In genomic region chr2:144356402-144356801, GRCh38 we compare ENCODE assay signal across 22 cellular contexts.
A peak's percentile ranks its signal among the peaks of the same experiment; 100 is the strongest.
DNase-seq lines count a peak whose midpoint lies in the region; ATAC-seq, FAIRE-seq and TF ChIP-seq lines count a peak whose summit lies in the region.
"Had no signal": no experiment of that assay in that cellular context is flagged by ENCODE, and none has a peak within 500 bp of the region (broad histone marks: within the 10 kb centered on the region; RNA-seq: fewer than 3 reads in every experiment).

No MANE protein-coding gene starts in this region.

- H3K27ac Mint-ChIP-seq in natural killer cell treated with Interleukin-12 subunit alpha and Interleukin-12 subunit beta and Interleukin-15 and Interleukin-18, amount 100 ng/mL, for 72 hours, result peak overlapping the region; percentile 91 to 100
- H3K27ac Mint-ChIP-seq in activated CD4-positive, alpha-beta T cell treated with anti-CD3 and anti-CD28 coated beads for 36 hours, result no peak overlapping the region
- H3K27ac Mint-ChIP-seq: immature natural killer cell; memory B cell; stimulated activated naive CD8-positive, alpha-beta T cell treated with anti-CD3 and anti-CD28 coated beads, Interleukin-15, Interleukin-2, amounts not matched to agents 100 ng/mL and 50 ng/mL, for 24 hours had no signal

- 18% methylated on average over 3 of the region's 3 CpGs for WGBS in K562 (ENCODE audit: insufficient coverage, low coverage, missing lambda C conversion rate)

- H3K4me2 ChIP-seq in K562 (ENCODE audit: insufficient read depth, low read length), result no peak overlapping the region
- H3K4me2 ChIP-seq: PC-9 had no signal

- FAIRE-seq in K562 (lab: Jason Lieb, UNC), result no peak
- FAIRE-seq: H54 had no signal

- no peaks in the 10 kb centered on the region for H3K36me3 Mint-ChIP-seq in natural killer cell treated with Interleukin-12 subunit alpha and Interleukin-12 subunit beta and Interleukin-15 and Interleukin-18, amount 100 ng/mL, for 72 hours
- no peaks in the 10 kb centered on the region for H3K36me3 Mint-ChIP-seq in activated CD4-positive, alpha-beta T cell treated with anti-CD3 and anti-CD28 coated beads for 36 hours (ENCODE audit: low read depth)
- H3K36me3 Mint-ChIP-seq: CD4-positive, CD25-positive, alpha-beta regulatory T cell; immature natural killer cell; memory B cell had no signal

- peak overlapping the region; percentile 86 for H2AFZ ChIP-seq in K562 (ENCODE audit: low read depth, low read length)
- H2AFZ ChIP-seq: PC-9 had no signal

- H3K79me2 ChIP-seq in K562 (ENCODE audit: control insufficient read depth, insufficient read depth, low read length), result no peaks in the 10 kb centered on the region

- H3K9me1 ChIP-seq in K562 (ENCODE audit: control insufficient read depth, insufficient read depth, low read length), result no peaks in the 10 kb centered on the region

- TF ChIP-seq RAD21 in K562 (CRISPR knock-in tag; conservative IDR thresholded peaks at IDR 0.05 in 1 of 2, IDR thresholded peaks at IDR 0.05 in 1 of 2), result no peak

- CTCF ChIA-PET in K562 (lab: Yijun Ruan, JAX; ENCODE audit: low intra/inter-chr PET ratio), result no interaction called here
- CTCF ChIA-PET in activated CD4-positive, alpha-beta T cell treated with anti-CD3 and anti-CD28 coated beads for 36 hours (lab: Charles Lee), result interaction anchor here (0.6 kb wide), 1 partner anchor 916 kb away, joined by 3 read pairs; no protein-coding TSS in a partner anchor

- H3K4me3 ChIP-seq in K562, result no peak overlapping the region
- H3K4me3 ChIP-seq: heart right ventricle, PC-9 had no signal

- H3K4me3 Mint-ChIP-seq in natural killer cell treated with Interleukin-12 subunit alpha and Interleukin-12 subunit beta and Interleukin-15 and Interleukin-18, amount 100 ng/mL, for 72 hours, result peak overlapping the region; percentile 38
- no peak overlapping the region for H3K4me3 Mint-ChIP-seq in activated CD4-positive, alpha-beta T cell treated with anti-CD3 and anti-CD28 coated beads for 36 hours
- H3K4me3 Mint-ChIP-seq: CD4-positive, CD25-positive, alpha-beta regulatory T cell; immature natural killer cell; memory B cell; neural crest cell; stimulated activated naive CD8-positive, alpha-beta T cell treated with anti-CD3 and anti-CD28 coated beads, Interleukin-15, Interleukin-2, amounts not matched to agents 100 ng/mL and 50 ng/mL, for 24 hours had no signal

- H3K4me1 ChIP-seq in K562 (replicated peaks in 1 of 2; ENCODE audit: control insufficient read depth in 2 of 2, insufficient read depth in 2 of 2, low read length in 2 of 2), result peaks cover 3 to 33% of the 10 kb centered on the region in 2 experiments

- H3K36me3 ChIP-seq in K562 (ENCODE audit: control insufficient read depth, insufficient read depth, low read length), result no peaks in the 10 kb centered on the region
- H3K36me3 ChIP-seq: heart right ventricle had no signal

- H3K27me3 ChIP-seq in K562 (ENCODE audit: control insufficient read depth in 2 of 2, insufficient read depth in 2 of 2, low read length in 2 of 2), result no peaks in the 10 kb centered on the region
- H3K27me3 ChIP-seq: heart right ventricle had no signal

- intact Hi-C loops in K562 (cut with micrococcal nuclease), result loop anchor here (5.0 kb wide), 2 partner anchors 166 to 226 kb away; partner anchors contain the start of gene ZEB2
- intact Hi-C loops in activated CD4-positive, alpha-beta T cell treated with anti-CD3 and anti-CD28 coated beads for 36 hours (cut with DNase I, micrococcal nuclease), result loop anchor here in 1 of 2 experiments (10.0 kb wide), 1 partner anchor 138 kb away; no protein-coding TSS in a partner anchor

- POLR2A ChIA-PET in K562 (lab: Yijun Ruan, JAX), result no interaction called here
- POLR2A ChIA-PET in activated CD4-positive, alpha-beta T cell treated with anti-CD3 and anti-CD28 coated beads for 36 hours (lab: Charles Lee), result no interaction called here

- ATAC-seq in K562, result 0 out of 3 replicates have a peak, but pooled peaks have one; percentile 7
- ATAC-seq in natural killer cell treated with Interleukin-12 subunit alpha and Interleukin-12 subunit beta and Interleukin-15 and Interleukin-18, amount 100 ng/mL, for 72 hours, result no peak
- no peak for ATAC-seq in activated CD4-positive, alpha-beta T cell treated with anti-CD3 and anti-CD28 coated beads for 36 hours

- no peak for TF ChIP-seq CTCF in K562 (IDR thresholded peaks at IDR 0.05 in 2 of 3, conservative IDR thresholded peaks at IDR 0.05 in 1 of 3; ENCODE audit: insufficient read depth in 2 of 3, low read depth in 1 of 3, low read length in 3 of 3)

- no peaks in the 10 kb centered on the region for H3K27me3 Mint-ChIP-seq in natural killer cell treated with Interleukin-12 subunit alpha and Interleukin-12 subunit beta and Interleukin-15 and Interleukin-18, amount 100 ng/mL, for 72 hours
- H3K27me3 Mint-ChIP-seq in activated CD4-positive, alpha-beta T cell treated with anti-CD3 and anti-CD28 coated beads for 36 hours, result no peaks in the 10 kb centered on the region
- H3K27me3 Mint-ChIP-seq: CD4-positive, CD25-positive, alpha-beta regulatory T cell; memory B cell; stimulated activated naive CD8-positive, alpha-beta T cell treated with anti-CD3 and anti-CD28 coated beads, Interleukin-15, Interleukin-2, amounts not matched to agents 100 ng/mL and 50 ng/mL, for 24 hours had no signal

- peaks cover 41 to 42% of the 10 kb centered on the region in 2 donors for H3K4me1 Mint-ChIP-seq in natural killer cell treated with Interleukin-12 subunit alpha and Interleukin-12 subunit beta and Interleukin-15 and Interleukin-18, amount 100 ng/mL, for 72 hours (ENCODE audit: low read depth in 2 of 2)
- peaks cover 18% of the 10 kb centered on the region for H3K4me1 Mint-ChIP-seq in activated CD4-positive, alpha-beta T cell treated with anti-CD3 and anti-CD28 coated beads for 36 hours
- H3K4me1 Mint-ChIP-seq: immature natural killer cell had no signal

- no TSS peak for BruUV-seq in K562 (replicated peaks; lab: Mats Ljungman, UMichigan)

- H3K9me3 ChIP-seq in K562 (replicated peaks; ENCODE audit: control insufficient read depth, insufficient read depth, low read depth, low read length), result no peaks in the 10 kb centered on the region
- H3K9me3 ChIP-seq: heart right ventricle had no signal

- 0 out of 4 replicates have a peak overlapping the region, but pooled peaks of 1 of the 2 experiments have one; percentile 11 for H3K9ac ChIP-seq in K562 (ENCODE audit: insufficient read depth in 1 of 2, low read depth in 2 of 2, low read length in 2 of 2)

- DNase-seq in CD1c-positive myeloid dendritic cell (ENCODE audit: extremely low spot score), result peak; percentile 80
- peak; percentile 25 for DNase-seq in NCI-H1694 treated with DMSO at 0.1 percent for 48 hours (lab: John Stamatoyannopoulos, UW)
- no peak for DNase-seq in K562 (ENCODE audit: extremely low read depth in 1 of 4, low spot score in 3 of 4)
- no peak for DNase-seq in natural killer cell treated with Interleukin-12 subunit alpha and Interleukin-12 subunit beta and Interleukin-15 and Interleukin-18, amount 100 ng/mL, for 72 hours (ENCODE audit: low spot score)
- DNase-seq in activated CD4-positive, alpha-beta T cell treated with anti-CD3 and anti-CD28 coated beads for 36 hours, result no peak
- no peak for DNase-seq in HuH-7 (ENCODE audit: low spot score)
- no peak for DNase-seq in activated CD4-positive, alpha-beta T cell treated with anti-CD3 and anti-CD28 coated beads, Interleukin-2, amount 50 U/mL, for 1 hour
- no peak for DNase-seq in activated CD4-positive, alpha-beta T cell treated with anti-CD3 and anti-CD28 coated beads for 4 hours
- DNase-seq: activated CD4-positive, CD25-positive, alpha-beta regulatory T cell treated with anti-CD3 and anti-CD28 coated beads, Interleukin-2, amount 50 U/mL, for 72 hours; anterior cingulate cortex; CD4-positive, CD25-positive, alpha-beta regulatory T cell; DND-41; effector memory CD4-positive, alpha-beta T cell; heart right ventricle; immature natural killer cell; NCI-H1048; NCI-H774; PC-9 had no signal

- no peaks in the 10 kb centered on the region for H3K9me3 Mint-ChIP-seq in natural killer cell treated with Interleukin-12 subunit alpha and Interleukin-12 subunit beta and Interleukin-15 and Interleukin-18, amount 100 ng/mL, for 72 hours
- H3K9me3 Mint-ChIP-seq in activated CD4-positive, alpha-beta T cell treated with anti-CD3 and anti-CD28 coated beads for 36 hours (ENCODE audit: low read depth), result no peaks in the 10 kb centered on the region
- H3K9me3 Mint-ChIP-seq: immature natural killer cell; memory B cell; neural crest cell; stimulated activated naive CD8-positive, alpha-beta T cell treated with anti-CD3 and anti-CD28 coated beads, Interleukin-15, Interleukin-2, amounts not matched to agents 100 ng/mL and 50 ng/mL, for 24 hours had no signal

- H3K27ac ChIP-seq in K562 (ENCODE audit: extremely low read depth, low read depth, low read length), result no peak overlapping the region
- H3K27ac ChIP-seq: heart right ventricle had no signal

- in situ Hi-C loops in K562 (cut with MboI), result no loop called here

- TF ChIP-seq EP300 in K562 (IDR thresholded peaks at IDR 0.05; ENCODE audit: low read length), result no peak

- H4K20me1 ChIP-seq in K562 (replicated peaks; ENCODE audit: control insufficient read depth, insufficient read depth, low read length), result no peaks in the 10 kb centered on the region

- no peak for TF ChIP-seq POLR2A in K562 (conservative IDR thresholded peaks at IDR 0.05)

TF ChIP-seq in K562, 482 proteins besides CTCF, POLR2A, EP300 and RAD21 (continues in another document):
- TF ChIP-seq SREBF2 (CRISPR knock-in tag; IDR thresholded peaks at IDR 0.05), result no peak
- 0 out of 2 replicates have a peak, but pooled peaks have one; percentile 34 for TF ChIP-seq ZNF197 (CRISPR knock-in tag; IDR thresholded peaks at IDR 0.05; ENCODE audit: low read depth)
- 0 out of 2 replicates have a peak, but pooled peaks have one; percentile 39 for TF ChIP-seq PTTG1 (tag; IDR thresholded peaks at IDR 0.05; ENCODE audit: low read depth)
- no peak for TF ChIP-seq NR2C1 (IDR thresholded peaks at IDR 0.05)
- TF ChIP-seq NR2C1 (tag; IDR thresholded peaks at IDR 0.05), result 0 out of 2 replicates have a peak, but pooled peaks have one; percentile 47
- no peak for TF ChIP-seq ZNF133 (CRISPR knock-in tag; IDR thresholded peaks at IDR 0.05)
- peak; percentile 42; the same call in 1 of the 2 replicates for TF ChIP-seq USF1 (CRISPR knock-in tag; IDR thresholded peaks at IDR 0.05)

Comparison
In these comparisons a context has a peak if more than half of its experiments do, and no peak if none do; other contexts are left out.
1. DNase-seq: peak in CD1c-positive myeloid dendritic cell (single experiment) and NCI-H1694 treated with DMSO at 0.1 percent for 48 hours (single experiment); none in K562 (0 of 4), natural killer cell treated with Interleukin-12 subunit alpha and Interleukin-12 subunit beta and Interleukin-15 and Interleukin-18, amount 100 ng/mL, for 72 hours (single experiment), activated CD4-positive, alpha-beta T cell treated with anti-CD3 and anti-CD28 coated beads for 36 hours (single experiment), HuH-7 (single experiment), activated CD4-positive, alpha-beta T cell treated with anti-CD3 and anti-CD28 coated beads, Interleukin-2, amount 50 U/mL, for 1 hour (single experiment) and activated CD4-positive, alpha-beta T cell treated with anti-CD3 and anti-CD28 coated beads for 4 hours (0 of 2).